ENCODE assay signal across 11 cellular contexts in the genomic region with DNA sequence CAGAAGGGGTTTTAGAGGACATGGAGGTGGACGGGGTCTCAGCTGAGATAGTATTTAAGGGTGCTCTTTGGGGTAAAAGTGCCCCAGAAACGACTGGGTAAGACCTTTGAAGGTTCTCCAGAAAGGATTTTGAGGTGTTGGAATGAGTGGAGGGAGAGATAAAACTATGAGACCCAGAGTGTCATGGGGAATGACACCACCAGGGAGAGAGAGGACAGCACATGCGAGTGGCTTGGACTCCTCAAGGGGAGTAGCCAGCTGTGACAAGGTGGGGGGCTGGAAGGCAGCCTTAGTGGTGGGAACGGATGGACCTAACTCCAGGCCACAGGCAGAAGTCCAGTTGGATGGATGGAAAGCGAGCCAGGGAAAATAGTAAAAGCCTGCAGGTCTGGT. TPM values are rescaled to one million over a fixed set of nuclear protein-coding genes. Genes with fewer than 3 reads are reported as not detected.
DNase-seq lines count a peak whose midpoint lies in the region; ATAC-seq and TF ChIP-seq lines count a peak whose summit lies in the region.
"Had no signal": no experiment of that assay in that cellular context is flagged by ENCODE, and none has a peak within 500 bp of the region (broad histone marks: within the 10 kb centered on the region; RNA-seq: fewer than 3 reads in every experiment).

No MANE protein-coding gene starts in this region.

- DNase-seq in A673 (ENCODE audit: low spot score) (no peak), Caco-2 (no peak), superior temporal gyrus (ENCODE audit: extremely low spot score) (no peak), cortex of kidney (lab: John Stamatoyannopoulos, UW) (no peak), COR-L47 (lab: John Stamatoyannopoulos, UW) (no peak), Calu3 (no peak)
- no peak for DNase-seq in activated naive CD8-positive, alpha-beta T cell treated with anti-CD3 and anti-CD28 coated beads for 36 hours
- DNase-seq in naive thymus-derived CD4-positive, alpha-beta T cell: no peak
- DNase-seq: CD4-positive, alpha-beta memory T cell had no signal

- H3K4me1 Mint-ChIP-seq in Caco-2 (ENCODE audit: low read depth, unreplicated experiment): no peaks in the 10 kb centered on the region
- H3K4me1 Mint-ChIP-seq in activated naive CD8-positive, alpha-beta T cell treated with anti-CD3 and anti-CD28 coated beads for 36 hours: peaks cover 21% of the 10 kb centered on the region
- H3K4me1 Mint-ChIP-seq in naive thymus-derived CD4-positive, alpha-beta T cell: peaks cover 11 to 25% (median 19%) of the 10 kb centered on the region in 7 donors
- peaks cover 12% of the 10 kb centered on the region for H3K4me1 Mint-ChIP-seq in Calu3 (ENCODE audit: low read depth, unreplicated experiment)

- H3K4me3 Mint-ChIP-seq in Caco-2 (ENCODE audit: unreplicated experiment) (no peak overlapping the region), Calu3 (ENCODE audit: low read depth, unreplicated experiment) (no peak overlapping the region)
- peak overlapping the region; percentile 18 for H3K4me3 Mint-ChIP-seq in activated naive CD8-positive, alpha-beta T cell treated with anti-CD3 and anti-CD28 coated beads for 36 hours
- H3K4me3 Mint-ChIP-seq in naive thymus-derived CD4-positive, alpha-beta T cell: peak overlapping the region in 7 of 10 donors; percentile 22 to 72 (median 35)

- no TSS peak for BruUV-seq in A673 (replicated peaks; lab: Mats Ljungman, UMichigan)
- BruUV-seq in Caco-2 (replicated peaks; lab: Mats Ljungman, UMichigan): no TSS peak
- BruUV-seq in Calu3 (replicated peaks; lab: Mats Ljungman, UMichigan): no TSS peak

- H3K27me3 Mint-ChIP-seq in Caco-2 (ENCODE audit: insufficient read depth, unreplicated experiment): no peaks in the 10 kb centered on the region
- no peaks in the 10 kb centered on the region for H3K27me3 Mint-ChIP-seq in activated naive CD8-positive, alpha-beta T cell treated with anti-CD3 and anti-CD28 coated beads for 36 hours
- H3K27me3 Mint-ChIP-seq in naive thymus-derived CD4-positive, alpha-beta T cell: no peaks in the 10 kb centered on the region
- no peaks in the 10 kb centered on the region for H3K27me3 Mint-ChIP-seq in Calu3 (ENCODE audit: unreplicated experiment)
- H3K27me3 Mint-ChIP-seq: CD4-positive, alpha-beta memory T cell had no signal

- POLR2A ChIA-PET in A673 (lab: Charles Lee; ENCODE audit: low non-redundant PET): no interaction called here
- POLR2A ChIA-PET in Caco-2 (lab: Charles Lee): no interaction called here
- POLR2A ChIA-PET in naive thymus-derived CD4-positive, alpha-beta T cell (lab: Charles Lee): no interaction called here

- H3K4me1 ChIP-seq in A673 (ENCODE audit: insufficient read depth, low read length, poor library complexity, severe bottlenecking) (no peaks in the 10 kb centered on the region), Caco-2 (no peaks in the 10 kb centered on the region)
- H3K4me1 ChIP-seq in naive thymus-derived CD4-positive, alpha-beta T cell (ENCODE audit: control insufficient read depth in 2 of 2, insufficient read depth in 2 of 2, low read length in 2 of 2): peaks cover 7 to 17% of the 10 kb centered on the region in 2 donors

- H3K4me3 ChIP-seq in A673 (ENCODE audit: low read depth, low read length, poor library complexity, severe bottlenecking): no peak overlapping the region
- H3K4me3 ChIP-seq in Caco-2 (ENCODE audit: low read depth, low read length): no peak overlapping the region
- H3K4me3 ChIP-seq in naive thymus-derived CD4-positive, alpha-beta T cell (ENCODE audit: low read length): no peak overlapping the region
- H3K4me3 ChIP-seq: MG63 had no signal

- ATAC-seq in naive thymus-derived CD4-positive, alpha-beta T cell: no peak

- H3K36me3 ChIP-seq in A673 (ENCODE audit: insufficient read depth, low read length, poor library complexity, severe bottlenecking) (no peaks in the 10 kb centered on the region), Caco-2 (ENCODE audit: control insufficient read depth, insufficient read depth, low read length) (no peaks in the 10 kb centered on the region)
- peaks cover 0 to 21% (median 0%) of the 10 kb centered on the region in 3 experiments for H3K36me3 ChIP-seq in naive thymus-derived CD4-positive, alpha-beta T cell (ENCODE audit: control insufficient read depth in 2 of 3, insufficient read depth in 3 of 3, low read length in 3 of 3)
- H3K36me3 ChIP-seq: MG63 had no signal

- H3K27me3 ChIP-seq in A673 (replicated peaks; ENCODE audit: insufficient read depth, low read depth, low read length, poor library complexity) (no peaks in the 10 kb centered on the region), Caco-2 (replicated peaks; ENCODE audit: control insufficient read depth, insufficient read depth, low read length) (no peaks in the 10 kb centered on the region)
- no peaks in the 10 kb centered on the region for H3K27me3 ChIP-seq in naive thymus-derived CD4-positive, alpha-beta T cell (ENCODE audit: control insufficient read depth in 2 of 2, insufficient read depth in 2 of 2, low read length in 2 of 2)
- H3K27me3 ChIP-seq: MG63 had no signal

- H3K9me3 ChIP-seq in A673 (ENCODE audit: low read depth, low read length, poor library complexity, severe bottlenecking): no peaks in the 10 kb centered on the region
- no peaks in the 10 kb centered on the region for H3K9me3 ChIP-seq in Caco-2
- no peaks in the 10 kb centered on the region for H3K9me3 ChIP-seq in naive thymus-derived CD4-positive, alpha-beta T cell (ENCODE audit: control insufficient read depth in 2 of 3, low read length in 3 of 3)
- H3K9me3 ChIP-seq: MG63 had no signal

- intact Hi-C loops in A673 (cut with micrococcal nuclease; ENCODE audit: unreplicated experiment): no loop called here
- intact Hi-C loops in Caco-2 (cut with micrococcal nuclease; ENCODE audit: unreplicated experiment): no loop called here
- intact Hi-C loops in naive thymus-derived CD4-positive, alpha-beta T cell (cut with micrococcal nuclease): no loop called here
- intact Hi-C loops in Calu3 (cut with micrococcal nuclease; ENCODE audit: unreplicated experiment): no loop called here

- CTCF ChIA-PET in A673 (lab: Charles Lee) (no interaction called here), Caco-2 (lab: Charles Lee) (no interaction called here), Calu3 (lab: Charles Lee) (no interaction called here)
- CTCF ChIA-PET in naive thymus-derived CD4-positive, alpha-beta T cell (lab: Charles Lee): interaction anchor here (0.6 kb wide), 1 partner anchor 44 kb away, joined by 3 read pairs; no protein-coding TSS in a partner anchor

- H3K36me3 Mint-ChIP-seq in Caco-2 (ENCODE audit: insufficient read depth, unreplicated experiment) (no peaks in the 10 kb centered on the region), Calu3 (ENCODE audit: insufficient read depth, unreplicated experiment) (peaks cover 8% of the 10 kb centered on the region)
- peaks cover 19% of the 10 kb centered on the region for H3K36me3 Mint-ChIP-seq in activated naive CD8-positive, alpha-beta T cell treated with anti-CD3 and anti-CD28 coated beads for 36 hours
- peaks cover 0 to 20% (median 11%) of the 10 kb centered on the region in 5 donors for H3K36me3 Mint-ChIP-seq in naive thymus-derived CD4-positive, alpha-beta T cell

- TF ChIP-seq CTCF in A673 (conservative IDR thresholded peaks at IDR 0.05; ENCODE audit: low read depth, low read length) (no peak), Caco-2 (IDR thresholded peaks at IDR 0.05; ENCODE audit: insufficient read depth in 1 of 2, low read depth in 1 of 2, low read length in 1 of 2, severe bottlenecking in 1 of 2, unreplicated experiment in 1 of 2) (no peak), Calu3 (IDR thresholded peaks at IDR 0.05; ENCODE audit: unreplicated experiment) (no peak)

- H3K27ac ChIP-seq in A673 (ENCODE audit: low read depth, low read length, poor library complexity, severe bottlenecking): peak overlapping the region; percentile 47
- H3K27ac ChIP-seq in naive thymus-derived CD4-positive, alpha-beta T cell (ENCODE audit: low read depth, low read length): no peak overlapping the region
- H3K27ac ChIP-seq: HL-60 had no signal

- H3K9me3 Mint-ChIP-seq in Caco-2 (ENCODE audit: unreplicated experiment) (no peaks in the 10 kb centered on the region), Calu3 (ENCODE audit: low read depth, unreplicated experiment) (no peaks in the 10 kb centered on the region)
- H3K9me3 Mint-ChIP-seq in activated naive CD8-positive, alpha-beta T cell treated with anti-CD3 and anti-CD28 coated beads for 36 hours: no peaks in the 10 kb centered on the region
- H3K9me3 Mint-ChIP-seq in naive thymus-derived CD4-positive, alpha-beta T cell: no peaks in the 10 kb centered on the region

- H3K27ac Mint-ChIP-seq in Caco-2 (ENCODE audit: unreplicated experiment) (peak overlapping the region; percentile 44), Calu3 (ENCODE audit: unreplicated experiment) (no peak overlapping the region)
- peak overlapping the region; percentile 47 for H3K27ac Mint-ChIP-seq in activated naive CD8-positive, alpha-beta T cell treated with anti-CD3 and anti-CD28 coated beads for 36 hours
- peak overlapping the region in 6 of 9 donors; percentile 10 to 72 (median 41) for H3K27ac Mint-ChIP-seq in naive thymus-derived CD4-positive, alpha-beta T cell

RNA-seq across cellular contexts. Expression of gene PITPNM3, which starts 19.2 kb away (rescaled TPM):
- total RNA-seq in A673 (2021) (0.71 and 1.9 TPM in 2 replicates), Caco-2 (2022) (0.32 and 0.50 TPM in 2 replicates), Calu3 (2022) (10.3 and 10.7 TPM in 2 replicates)
- total RNA-seq in activated naive CD8-positive, alpha-beta T cell treated with anti-CD3 and anti-CD28 coated beads for 36 hours: under 1 TPM; 0.49 to 0.72 TPM
- under 1 TPM; 0.46 to 0.58 (median 0.51) TPM for total RNA-seq in naive thymus-derived CD4-positive, alpha-beta T cell
- polyA plus RNA-seq in naive thymus-derived CD4-positive, alpha-beta T cell: under 1 TPM in 1 of 2 donors, not detected in 1; 0.04 TPM

Comparison
In these comparisons a context has a peak if more than half of its experiments do, and no peak if none do; other contexts are left out.
1. H3K4me3 Mint-ChIP-seq: peak in activated naive CD8-positive, alpha-beta T cell treated with anti-CD3 and anti-CD28 coated beads for 36 hours (single experiment) and naive thymus-derived CD4-positive, alpha-beta T cell (7 of 10); none in Caco-2 (single experiment) and Calu3 (single experiment).